ENCODE assay signal across 10 cellular contexts in genomic region chr13:82758056-82758455, GRCh38.
DNase-seq lines count a peak whose midpoint lies in the region; TF ChIP-seq lines count a peak whose summit lies in the region.
"Had no signal": no experiment of that assay in that cellular context is flagged by ENCODE, and none has a peak within 500 bp of the region (broad histone marks: within the 10 kb centered on the region; RNA-seq: fewer than 3 reads in every experiment).

No MANE protein-coding gene starts in this region.

- no peak overlapping the region for H4K91ac ChIP-seq in mesenchymal stem cell (ENCODE audit: low read length)

- H3K36me3 ChIP-seq in Loucy (ENCODE audit: insufficient read depth, low read length) (no peaks in the 10 kb centered on the region), neural progenitor cell (no peaks in the 10 kb centered on the region), mesenchymal stem cell (ENCODE audit: control insufficient read depth in 1 of 2, insufficient read depth in 2 of 2, low read depth in 1 of 2, low read length in 2 of 2) (no peaks in the 10 kb centered on the region)

- H3K9me3 ChIP-seq in Loucy (ENCODE audit: insufficient read depth, low read depth, low read length) (no peaks in the 10 kb centered on the region), neural progenitor cell (ENCODE audit: low read depth) (no peaks in the 10 kb centered on the region), mesenchymal stem cell (ENCODE audit: control insufficient read depth, low read length) (peaks cover 3% of the 10 kb centered on the region)

- H3K4ac ChIP-seq in mesenchymal stem cell (ENCODE audit: low read depth in 1 of 2, low read length in 2 of 2): no peak overlapping the region

- H2BK5ac ChIP-seq in mesenchymal stem cell (ENCODE audit: low read depth, low read length, poor library complexity, severe bottlenecking): no peak overlapping the region

- no peaks in the 10 kb centered on the region for H3K36me3 Mint-ChIP-seq in neural progenitor cell

- DNase-seq in NCI-H1417 (lab: John Stamatoyannopoulos, UW) (peak in 2 of 3 experiments; percentile 14 to 53), NCI-H1417 treated with DMSO at 0.1 percent for 48 hours (lab: John Stamatoyannopoulos, UW) (no peak), cardiac fibroblast (ENCODE audit: low read depth in 2 of 2) (peak; percentile 9 to 36), neural progenitor cell (ENCODE audit: low spot score) (peak; percentile 41), T-helper 1 cell (no peak), cerebellum (ENCODE audit: low spot score) (no peak), mesenchymal stem cell (no peak)
- DNase-seq: activated CD4-positive, alpha-beta T cell treated with anti-CD3 and anti-CD28 coated beads for 4 hours; NCI-H2227 treated with DMSO at 0.1 percent for 48 hours had no signal

- H3K79me1 ChIP-seq in mesenchymal stem cell (replicated peaks; ENCODE audit: low read length, poor library complexity, severe bottlenecking): no peaks in the 10 kb centered on the region

- H2AK5ac ChIP-seq in mesenchymal stem cell (ENCODE audit: low read length, severe bottlenecking): no peak overlapping the region

- no peak overlapping the region for H4K8ac ChIP-seq in mesenchymal stem cell (ENCODE audit: low read length)

- no peak overlapping the region for H2BK12ac ChIP-seq in mesenchymal stem cell (ENCODE audit: low read length in 2 of 2)

- H3K27ac Mint-ChIP-seq in neural progenitor cell: no peak overlapping the region

- H3K4me3 Mint-ChIP-seq in neural progenitor cell: no peak overlapping the region

- H2BK15ac ChIP-seq in mesenchymal stem cell (ENCODE audit: low read depth, poor library complexity, severe bottlenecking): no peak overlapping the region

- TF ChIP-seq CTCF in Loucy (conservative IDR thresholded peaks at IDR 0.05; ENCODE audit: low read length): peak; percentile 61
- peak; percentile 10 for TF ChIP-seq CTCF in cardiac fibroblast (IDR thresholded peaks at IDR 0.05; ENCODE audit: low read depth, low read length)
- peak; percentile 43 for TF ChIP-seq CTCF in neural progenitor cell (IDR thresholded peaks at IDR 0.05)

- no peaks in the 10 kb centered on the region for H3K9me3 Mint-ChIP-seq in neural progenitor cell

- no peak overlapping the region for H3K4me3 ChIP-seq in Loucy (ENCODE audit: low read length, poor library complexity, severe bottlenecking)
- no peak overlapping the region for H3K4me3 ChIP-seq in cardiac fibroblast (replicated peaks in 1 of 2; ENCODE audit: low read depth in 2 of 2, low read length in 2 of 2)
- no peak overlapping the region for H3K4me3 ChIP-seq in neural progenitor cell
- H3K4me3 ChIP-seq in mesenchymal stem cell (ENCODE audit: insufficient read depth in 1 of 2, low read depth in 1 of 2, low read length in 2 of 2): no peak overlapping the region

- WGBS in mesenchymal stem cell: 95% methylated on average over 1 of the region's 1 CpG

- no peaks in the 10 kb centered on the region for H3F3A ChIP-seq in Loucy (ENCODE audit: low read depth)
- no peaks in the 10 kb centered on the region for H3F3A ChIP-seq in neural progenitor cell (ENCODE audit: low read depth)

- peak overlapping the region in 1 of 2 experiments; percentile 5 for H3K18ac ChIP-seq in mesenchymal stem cell (ENCODE audit: low read depth in 1 of 2, low read length in 2 of 2)

- H3K14ac ChIP-seq in mesenchymal stem cell (ENCODE audit: low read length in 2 of 2): no peak overlapping the region

- H3K27me3 ChIP-seq in Loucy (ENCODE audit: insufficient read depth, low read length, poor library complexity, severe bottlenecking) (no peaks in the 10 kb centered on the region), neural progenitor cell (no peaks in the 10 kb centered on the region), mesenchymal stem cell (ENCODE audit: control insufficient read depth in 1 of 2, insufficient read depth in 1 of 2, low read length in 2 of 2) (no peaks in the 10 kb centered on the region)

- H3K23ac ChIP-seq in mesenchymal stem cell (ENCODE audit: low read length in 2 of 2): no peak overlapping the region

- no peaks in the 10 kb centered on the region for H4K20me1 ChIP-seq in Loucy (ENCODE audit: insufficient read depth, low read length, poor library complexity, severe bottlenecking)
- H4K20me1 ChIP-seq in neural progenitor cell (ENCODE audit: low read depth): no peaks in the 10 kb centered on the region

- no peaks in the 10 kb centered on the region for H3K79me2 ChIP-seq in Loucy (ENCODE audit: insufficient read depth, low read length)
- no peaks in the 10 kb centered on the region for H3K79me2 ChIP-seq in neural progenitor cell (ENCODE audit: low read depth)

- no peak overlapping the region for H3K9ac ChIP-seq in Loucy (ENCODE audit: low read depth, low read length, poor library complexity, severe bottlenecking)
- no peak overlapping the region for H3K9ac ChIP-seq in neural progenitor cell
- H3K9ac ChIP-seq in mesenchymal stem cell (ENCODE audit: low read length): no peak overlapping the region

- no peaks in the 10 kb centered on the region for H3K4me1 Mint-ChIP-seq in neural progenitor cell

- no peaks in the 10 kb centered on the region for H3K9me2 ChIP-seq in Loucy (replicated peaks; ENCODE audit: low read depth, low read length)

- H3K27ac ChIP-seq in neural progenitor cell (no peak overlapping the region), mesenchymal stem cell (ENCODE audit: low read length, poor library complexity, severe bottlenecking) (no peak overlapping the region)

- H3K27me3 Mint-ChIP-seq in neural progenitor cell (ENCODE audit: insufficient read depth, low read depth): no peaks in the 10 kb centered on the region

- H3K4me1 ChIP-seq in Loucy (ENCODE audit: insufficient read depth, low read length, poor library complexity, severe bottlenecking): no peaks in the 10 kb centered on the region
- H3K4me1 ChIP-seq in neural progenitor cell: no peaks in the 10 kb centered on the region
- H3K4me1 ChIP-seq in mesenchymal stem cell (ENCODE audit: control insufficient read depth, insufficient read depth, low read depth, low read length): no peaks in the 10 kb centered on the region

- H2AFZ ChIP-seq in Loucy (ENCODE audit: low read length): no peak overlapping the region
- H2AFZ ChIP-seq in neural progenitor cell (replicated peaks): peak overlapping the region; percentile 24
- no peak overlapping the region for H2AFZ ChIP-seq in mesenchymal stem cell (ENCODE audit: low read depth, low read length)

- no peak overlapping the region for H3K4me2 ChIP-seq in Loucy (ENCODE audit: low read depth, low read length, poor library complexity, severe bottlenecking)
- H3K4me2 ChIP-seq in neural progenitor cell: no peak overlapping the region
- H3K4me2 ChIP-seq in mesenchymal stem cell (ENCODE audit: low read length, poor library complexity, severe bottlenecking): no peak overlapping the region

- H2BK120ac ChIP-seq in mesenchymal stem cell (ENCODE audit: low read depth, low read length): no peak overlapping the region

Comparison
In these comparisons a context has a peak if more than half of its experiments do, and no peak if none do; other contexts are left out.
1. DNase-seq: peak in NCI-H1417 (2 of 3), cardiac fibroblast (2 of 2) and neural progenitor cell (single experiment); none in NCI-H1417 treated with DMSO at 0.1 percent for 48 hours (single experiment), T-helper 1 cell (0 of 5), cerebellum (single experiment) and mesenchymal stem cell (single experiment).
2. CTCF ChIP-seq: peak in every context shown above with its lines; median percentile 61 in Loucy; 43 in neural progenitor cell; 10 in cardiac fibroblast.